In the genomic region with DNA sequence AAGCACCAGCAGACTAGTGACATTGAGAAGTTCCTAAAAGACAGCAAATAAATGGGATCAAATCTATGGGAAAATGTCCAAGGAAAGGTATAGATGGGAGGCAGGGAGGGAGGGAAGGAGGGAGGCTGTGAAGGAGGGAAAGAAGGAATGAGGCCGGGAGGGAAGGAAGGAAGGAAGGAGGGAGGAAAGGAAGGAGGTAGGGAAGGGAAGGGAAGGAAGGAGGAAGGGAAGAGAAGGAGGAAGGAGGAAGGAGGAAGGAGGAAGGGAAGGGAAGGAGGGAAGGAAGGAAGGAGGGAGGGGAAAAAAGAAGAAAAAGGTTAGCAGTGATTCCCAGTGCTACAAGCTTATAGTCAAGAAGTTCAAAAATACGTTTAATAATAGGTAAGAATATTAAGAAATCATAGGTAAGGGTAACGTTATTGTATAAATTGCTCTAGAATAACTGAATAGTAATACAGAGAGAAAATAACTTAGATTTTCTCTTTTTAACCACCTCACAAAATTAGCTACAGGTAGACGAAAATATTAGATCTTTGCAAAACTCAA, we compare ENCODE assay signal across 36 cellular contexts.
"Had no signal": no experiment of that assay in that cellular context is flagged by ENCODE, and none has a peak within 500 bp of the region (broad histone marks: within the 10 kb centered on the region; RNA-seq: fewer than 3 reads in every experiment).

No MANE protein-coding gene starts in this region.

- H3K4me3 ChIP-seq: adrenal gland, body of pancreas, breast epithelium had no signal

- H3K9me3 ChIP-seq: adrenal gland, body of pancreas, breast epithelium had no signal

- H3K27me3 ChIP-seq: adrenal gland, body of pancreas, brain microvascular endothelial cell, breast epithelium had no signal

- H3K27ac ChIP-seq: adrenal gland, body of pancreas, brain microvascular endothelial cell, breast epithelium, VCaP had no signal

- H3K9me3 Mint-ChIP-seq: activated CD4-positive, alpha-beta memory T cell treated with anti-CD3 and anti-CD28 coated beads for 36 hours; activated CD8-positive, alpha-beta T cell treated with anti-CD3 and anti-CD28 coated beads for 36 hours; activated naive CD4-positive, alpha-beta T cell treated with anti-CD3 and anti-CD28 coated beads for 36 hours; activated naive CD4-positive, alpha-beta T cell treated with anti-CD3 and anti-CD28 coated beads, Interleukin-2, amount 50 U/mL, for 72 hours; activated naive CD8-positive, alpha-beta T cell treated with anti-CD3 and anti-CD28 coated beads for 36 hours; activated T-cell treated with anti-CD3 and anti-CD28 coated beads, Interleukin-2, amount 50 U/mL, for 4 hours; activated T-helper 17 cell treated with anti-CD3 and anti-CD28 coated beads, Interleukin-2, amount 50 U/mL, for 72 hours; T-helper 1 cell treated with Interleukin-12 subunit alpha and Interleukin-12 subunit beta and Interleukin-4 antibody, amounts not matched to agents 30 μg/mL and 1 μg/mL, for 36 hours had no signal

- H3K4me3 Mint-ChIP-seq: activated B cell treated with CpG ODN at 0.5 μM for 24 hours; activated CD4-positive, alpha-beta memory T cell treated with anti-CD3 and anti-CD28 coated beads for 36 hours; activated CD4-positive, alpha-beta T cell treated with anti-CD3 and anti-CD28 coated beads, Interleukin-2, amount 10 ng/mL, durations not matched to agents 24 days and 14 days; activated CD8-positive, alpha-beta T cell treated with anti-CD3 and anti-CD28 coated beads for 36 hours; activated naive CD4-positive, alpha-beta T cell treated with anti-CD3 and anti-CD28 coated beads for 36 hours; activated naive CD8-positive, alpha-beta T cell treated with anti-CD3 and anti-CD28 coated beads for 36 hours; activated T-cell treated with anti-CD3 and anti-CD28 coated beads, Interleukin-2, amount 50 U/mL, for 4 hours; activated T-helper 1 cell treated with anti-CD3 and anti-CD28 coated beads, Interleukin-12 subunit alpha, Interleukin-12 subunit beta, Interleukin-2, Interleukin-4 antibody, amounts not matched to agents 30 ng/mL and 10 ng/mL and 1 ng/mL, durations not matched to agents 14 hours and 24 hours and 36 hours; activated T-helper 17 cell treated with anti-CD3 and anti-CD28 coated beads, Interleukin-2, amount 50 U/mL, for 72 hours; T-helper 1 cell treated with Interleukin-12 subunit alpha and Interleukin-12 subunit beta and Interleukin-4 antibody, amounts not matched to agents 30 μg/mL and 1 μg/mL, for 36 hours; T-helper 2 cell treated with Interferon-gamma antibody and Interleukin-4, amounts not matched to agents 5 μg/mL and 100 μg/mL, for 36 hours had no signal

- DNase-seq: activated B cell treated with CpG ODN at 0.5 μM for 24 hours; activated CD4-positive, alpha-beta memory T cell treated with anti-CD3 and anti-CD28 coated beads for 36 hours; activated CD4-positive, alpha-beta T cell treated with anti-CD3 and anti-CD28 coated beads for 4 hours; activated CD4-positive, alpha-beta T cell treated with anti-CD3 and anti-CD28 coated beads, Interleukin-2, amount 10 ng/mL, durations not matched to agents 24 days and 14 days; activated CD4-positive, alpha-beta T cell treated with anti-CD3 and anti-CD28 coated beads, Interleukin-2, amount 50 U/mL, for 1 hour; activated CD4-positive, alpha-beta T cell treated with anti-CD3 and anti-CD28 coated beads, Interleukin-2, amount 50 U/mL, for 4 hours; activated CD4-positive, CD25-positive, alpha-beta regulatory T cell treated with anti-CD3 and anti-CD28 coated beads, Interleukin-2, amount 50 U/mL, for 72 hours; activated CD8-positive, alpha-beta memory T cell treated with anti-CD3 and anti-CD28 coated beads, Interleukin-2, amount 50 U/mL, for 4 hours; activated CD8-positive, alpha-beta T cell treated with anti-CD3 and anti-CD28 coated beads for 36 hours; activated effector memory CD4-positive, alpha-beta T cell treated with anti-CD3 and anti-CD28 coated beads, Interleukin-2, amount 50 U/mL, for 16 hours; activated gamma-delta T cell treated with Interleukin-2 at 50 U/mL for 16 hours; activated naive CD4-positive, alpha-beta T cell; activated naive CD4-positive, alpha-beta T cell treated with anti-CD3 and anti-CD28 coated beads for 36 hours; activated naive CD4-positive, alpha-beta T cell treated with anti-CD3 and anti-CD28 coated beads, Interleukin-2, amount 50 U/mL, for 16 hours; activated naive CD8-positive, alpha-beta T cell treated with anti-CD3 and anti-CD28 coated beads for 36 hours; activated T-cell treated with anti-CD3 and anti-CD28 coated beads for 4 hours; activated T-cell treated with anti-CD3 and anti-CD28 coated beads, Interleukin-2, amount 50 U/mL, for 1 hour; activated T-cell treated with anti-CD3 and anti-CD28 coated beads, Interleukin-2, amount 50 U/mL, for 4 hours; adrenal gland; amniotic stem cell; aorta; body of pancreas; brain microvascular endothelial cell; central memory CD4-positive, alpha-beta T cell; T-helper 1 cell; T-helper 2 cell; T-helper 9 cell had no signal

- FAIRE-seq: astrocyte, TTC549 had no signal

- ATAC-seq: activated CD8-positive, alpha-beta T cell treated with anti-CD3 and anti-CD28 coated beads for 36 hours; activated naive CD4-positive, alpha-beta T cell treated with anti-CD3 and anti-CD28 coated beads, Interleukin-2, amount 50 U/mL, for 72 hours; activated T-cell treated with anti-CD3 and anti-CD28 coated beads, Interleukin-2, amount 50 U/mL, for 4 hours; activated T-helper 17 cell treated with anti-CD3 and anti-CD28 coated beads, Interleukin-2, amount 50 U/mL, for 72 hours; body of pancreas had no signal

- H3K36me3 ChIP-seq: adrenal gland, brain microvascular endothelial cell, breast epithelium had no signal

- H3K4me1 ChIP-seq: breast epithelium had no signal

- H3K27ac Mint-ChIP-seq: activated B cell treated with CpG ODN at 0.5 μM for 24 hours; activated CD4-positive, alpha-beta memory T cell treated with anti-CD3 and anti-CD28 coated beads for 36 hours; activated CD4-positive, alpha-beta T cell treated with anti-CD3 and anti-CD28 coated beads, Interleukin-2, amount 10 ng/mL, durations not matched to agents 24 days and 14 days; activated CD8-positive, alpha-beta T cell treated with anti-CD3 and anti-CD28 coated beads for 36 hours; activated naive CD4-positive, alpha-beta T cell treated with anti-CD3 and anti-CD28 coated beads for 36 hours; activated naive CD4-positive, alpha-beta T cell treated with anti-CD3 and anti-CD28 coated beads, Interleukin-2, amount 50 U/mL, for 72 hours; activated naive CD8-positive, alpha-beta T cell treated with anti-CD3 and anti-CD28 coated beads for 36 hours; activated T-helper 1 cell treated with anti-CD3 and anti-CD28 coated beads, Interleukin-12 subunit alpha, Interleukin-12 subunit beta, Interleukin-2, Interleukin-4 antibody, amounts not matched to agents 30 ng/mL and 10 ng/mL and 1 ng/mL, durations not matched to agents 14 hours and 24 hours and 36 hours; activated T-helper 17 cell treated with anti-CD3 and anti-CD28 coated beads, Interleukin-2, amount 50 U/mL, for 72 hours; T-helper 1 cell treated with Interleukin-12 subunit alpha and Interleukin-12 subunit beta and Interleukin-4 antibody, amounts not matched to agents 30 μg/mL and 1 μg/mL, for 36 hours; T-helper 2 cell treated with Interferon-gamma antibody and Interleukin-4, amounts not matched to agents 5 μg/mL and 100 μg/mL, for 36 hours had no signal

- H3K27me3 Mint-ChIP-seq: activated B cell treated with CpG ODN at 0.5 μM for 24 hours; activated CD4-positive, alpha-beta memory T cell treated with anti-CD3 and anti-CD28 coated beads for 36 hours; activated CD4-positive, alpha-beta T cell treated with anti-CD3 and anti-CD28 coated beads, Interleukin-2, amount 10 ng/mL, durations not matched to agents 24 days and 14 days; activated CD8-positive, alpha-beta T cell treated with anti-CD3 and anti-CD28 coated beads for 36 hours; activated naive CD8-positive, alpha-beta T cell treated with anti-CD3 and anti-CD28 coated beads for 36 hours; activated T-helper 17 cell treated with anti-CD3 and anti-CD28 coated beads, Interleukin-2, amount 50 U/mL, for 72 hours had no signal
